Comparison of ENCODE assay signal across 19 cellular contexts in genomic region chr7:158533386-158534133, GRCh38. TPM values are rescaled to one million over a fixed set of nuclear protein-coding genes. Genes with fewer than 3 reads are reported as not detected.
DNase-seq lines count a peak whose midpoint lies in the region; ATAC-seq, FAIRE-seq and TF ChIP-seq lines count a peak whose summit lies in the region.
"Had no signal": no experiment of that assay in that cellular context is flagged by ENCODE, and none has a peak within 500 bp of the region (broad histone marks: within the 10 kb centered on the region; RNA-seq: fewer than 3 reads in every experiment).

No MANE protein-coding gene starts in this region.

- H3K56ac ChIP-seq in IMR-90 (ENCODE audit: extremely low read depth, insufficient read depth, low read length), result no peak overlapping the region
- no peak overlapping the region for H3K56ac ChIP-seq in H1 (replicated peaks; ENCODE audit: insufficient read length, low read depth, low read length)

- dilution Hi-C loops in IMR-90 (cut with HindIII; ENCODE audit: low sequenced_read_pairs, unreplicated experiment), result no loop called here

- no peak overlapping the region for H2BK20ac ChIP-seq in IMR-90 (ENCODE audit: low read depth, low read length)
- no peak overlapping the region for H2BK20ac ChIP-seq in H1 (ENCODE audit: low read length)

- BruUV-seq in IMR-90 (replicated peaks; lab: Mats Ljungman, UMichigan), result no TSS peak

- peak overlapping the region; percentile 11 for H2AFZ ChIP-seq in IMR-90 (replicated peaks; ENCODE audit: low read length, poor library complexity)
- no peak overlapping the region for H2AFZ ChIP-seq in H1 (ENCODE audit: low read length)
- H2AFZ ChIP-seq: GM23338 had no signal

- peaks cover 41 to 100% (median 85%) of the 10 kb centered on the region in 10 experiments for H3K4me1 ChIP-seq in BLaER1 treated with 17β-estradiol and CSF1 and Interleukin-3, amounts not matched to agents 10 nM and 100 nM
- H3K4me1 ChIP-seq in IMR-90 (ENCODE audit: control insufficient read depth, insufficient read depth, low read length) (no peaks in the 10 kb centered on the region), H1 (replicated peaks in 1 of 4; ENCODE audit: control insufficient read depth in 3 of 4, insufficient read depth in 4 of 4, low read length in 3 of 4) (peaks cover 0 to 4% (median 0%) of the 10 kb centered on the region in 4 experiments; a peak in 1 of 7 replicates), kidney (ENCODE audit: control insufficient read depth in 1 of 2, insufficient read depth in 1 of 2, low read depth in 1 of 2, low read length in 2 of 2) (no peaks in the 10 kb centered on the region)

- no peak for DNase-seq in IMR-90
- no peak for DNase-seq in H1 (ENCODE audit: low read depth in 1 of 2, low spot score in 2 of 2)
- peak; percentile 58 for DNase-seq in kidney
- DNase-seq in HuH-7 (ENCODE audit: low spot score), result no peak
- no peak for DNase-seq in activated CD8-positive, alpha-beta memory T cell treated with anti-CD3 and anti-CD28 coated beads, Interleukin-2, amount 50 U/mL, for 4 hours
- DNase-seq: CD4-positive, alpha-beta T cell; CD8-positive, alpha-beta memory T cell; DMS 273 treated with DMSO at 0.1 percent for 48 hours; DMS79; EL; GDM1; HCEC 1CT had no signal

- TF ChIP-seq POLR2A in IMR-90 (IDR thresholded peaks at IDR 0.05; ENCODE audit: low read depth, low read length) (no peak), H1 (IDR thresholded peaks at IDR 0.05; ENCODE audit: control extremely low read depth in 1 of 2, low read depth in 2 of 2, low read length in 2 of 2) (no peak)

- peaks cover 8 to 35% (median 26%) of the 10 kb centered on the region in 11 experiments for H3K9me3 ChIP-seq in BLaER1 treated with 17β-estradiol and CSF1 and Interleukin-3, amounts not matched to agents 10 nM and 100 nM (replicated peaks in 1 of 11)
- H3K9me3 ChIP-seq in IMR-90 (ENCODE audit: control insufficient read depth, insufficient read depth, low read length) (peaks cover 60% of the 10 kb centered on the region), H1 (ENCODE audit: insufficient read depth in 2 of 2, low read depth in 1 of 2, low read length in 1 of 2) (peaks cover 0 to 4% of the 10 kb centered on the region in 2 experiments; a peak in 1 of 4 replicates), kidney (ENCODE audit: control insufficient read depth in 1 of 2, low read length in 2 of 2) (no peaks in the 10 kb centered on the region)

- no peak overlapping the region for H4K5ac ChIP-seq in IMR-90 (ENCODE audit: low read depth, low read length)
- no peak overlapping the region for H4K5ac ChIP-seq in H1 (ENCODE audit: insufficient read length, low read depth, low read length)

- H3K14ac ChIP-seq in IMR-90 (replicated peaks; ENCODE audit: low read depth, low read length) (no peak overlapping the region), H1 (ENCODE audit: insufficient read length) (no peak overlapping the region)

- H2AK5ac ChIP-seq in IMR-90 (ENCODE audit: low read depth, low read length), result no peak overlapping the region
- H2AK5ac ChIP-seq in H1 (ENCODE audit: low read depth, low read length), result 0 out of 2 replicates have a peak overlapping the region, but pooled peaks have one; percentile 53

- TF ChIP-seq RAD21 in IMR-90 (IDR thresholded peaks at IDR 0.05; ENCODE audit: low read length) (no peak), H1 (IDR thresholded peaks at IDR 0.05 in 1 of 2, conservative IDR thresholded peaks at IDR 0.05 in 1 of 2; ENCODE audit: low read depth in 2 of 2, low read length in 2 of 2) (no peak)

- ATAC-seq in IMR-90 (ENCODE audit: low read depth), result no peak
- no peak for ATAC-seq in HG02571 (IDR thresholded peaks at IDR 0.05; ENCODE audit: unreplicated experiment)
- ATAC-seq: GM12878, GM23338 had no signal

- H3K36me3 ChIP-seq in BLaER1 treated with 17β-estradiol and CSF1 and Interleukin-3, amounts not matched to agents 10 nM and 100 nM, result no peaks in the 10 kb centered on the region
- H3K36me3 ChIP-seq in IMR-90 (ENCODE audit: control insufficient read depth, insufficient read depth, low read length) (no peaks in the 10 kb centered on the region), H1 (ENCODE audit: control insufficient read depth in 2 of 4, insufficient read depth in 4 of 4, low read length in 3 of 4) (no peaks in the 10 kb centered on the region), kidney (ENCODE audit: control insufficient read depth in 1 of 2, insufficient read depth in 2 of 2, low read length in 2 of 2) (no peaks in the 10 kb centered on the region)

- H2BK15ac ChIP-seq in IMR-90 (ENCODE audit: low read depth, low read length) (no peak overlapping the region), H1 (ENCODE audit: low read length) (no peak overlapping the region)

- H2AK9ac ChIP-seq in IMR-90 (replicated peaks; ENCODE audit: low read depth, low read length, poor library complexity), result no peak overlapping the region

- peak overlapping the region in 7 of 10 experiments; percentile 2 to 51 (median 34); a peak in 10 of 20 replicates for H3K4me3 ChIP-seq in BLaER1 treated with 17β-estradiol and CSF1 and Interleukin-3, amounts not matched to agents 10 nM and 100 nM
- H3K4me3 ChIP-seq in IMR-90 (ENCODE audit: insufficient read depth, low read depth, low read length) (no peak overlapping the region), H1 (ENCODE audit: extremely low read depth in 1 of 4, insufficient read depth in 2 of 4, low read depth in 3 of 4, low read length in 4 of 4) (no peak overlapping the region), kidney (ENCODE audit: low read length in 2 of 2) (no peak overlapping the region)
- H3K4me3 ChIP-seq: GM12878, GM23338 had no signal

- H4K20me1 ChIP-seq in BLaER1 treated with 17β-estradiol and CSF1 and Interleukin-3, amounts not matched to agents 10 nM and 100 nM, result peaks cover 0 to 13% (median 0%) of the 10 kb centered on the region in 11 experiments; a peak in 2 of 22 replicates
- H4K20me1 ChIP-seq in IMR-90 (ENCODE audit: insufficient read depth, low read length), result no peaks in the 10 kb centered on the region
- peaks cover 0 to 2% of the 10 kb centered on the region in 2 experiments for H4K20me1 ChIP-seq in H1 (replicated peaks in 1 of 2; ENCODE audit: control insufficient read depth in 1 of 2, insufficient read depth in 2 of 2, low read length in 2 of 2)

- H3K23me2 ChIP-seq in H1 (ENCODE audit: low read depth, low read length), result no peaks in the 10 kb centered on the region

- no peak overlapping the region for H2BK120ac ChIP-seq in IMR-90 (ENCODE audit: low read depth, low read length)
- no peak overlapping the region for H2BK120ac ChIP-seq in H1 (replicated peaks; ENCODE audit: low read depth, low read length)

- H3K27me3 ChIP-seq in BLaER1 treated with 17β-estradiol and CSF1 and Interleukin-3, amounts not matched to agents 10 nM and 100 nM, result peaks cover 0 to 33% (median 0%) of the 10 kb centered on the region in 11 experiments; a peak in 6 of 22 replicates
- no peaks in the 10 kb centered on the region for H3K27me3 ChIP-seq in IMR-90 (ENCODE audit: control insufficient read depth, insufficient read depth, low read length)
- no peaks in the 10 kb centered on the region for H3K27me3 ChIP-seq in H1 (replicated peaks in 1 of 4; ENCODE audit: control insufficient read depth in 3 of 4, extremely low read depth in 1 of 4, insufficient read depth in 3 of 4, low read length in 3 of 4)

- WGBS in IMR-90 (ENCODE audit: extremely low coverage in 2 of 2, insufficient read length in 1 of 2), 2 experiments, result 66% methylated on average over 11 of the region's 26 CpGs; no CpG with 5 or more reads in 1 of the 2 experiments
- WGBS in H1 (ENCODE audit: extremely low coverage in 1 of 2, insufficient coverage in 1 of 2, insufficient read length in 1 of 2, insufficient replicate concordance in 2 of 2, low coverage in 1 of 2, low lambda C conversion rate in 2 of 2, missing lambda C conversion rate in 1 of 2), 2 experiments, result 87% methylated on average over 22 of the region's 26 CpGs; no CpG with 5 or more reads in 1 of the 2 experiments

- H3K18ac ChIP-seq in IMR-90 (ENCODE audit: low read depth, low read length), result no peak overlapping the region
- no peak overlapping the region for H3K18ac ChIP-seq in H1 (ENCODE audit: extremely low read depth, low read length)

- H3K79me1 ChIP-seq in IMR-90 (ENCODE audit: low read depth in 1 of 2, low read length in 2 of 2) (no peaks in the 10 kb centered on the region), H1 (ENCODE audit: low read depth, low read length) (no peaks in the 10 kb centered on the region)

- FAIRE-seq in H1 (lab: Jason Lieb, UNC), result no peak
- no peak for FAIRE-seq in kidney (lab: Jason Lieb, UNC)
- FAIRE-seq: D721Med, GM12878, GM19239, H54 had no signal

- in situ Hi-C loops in IMR-90 (cut with MboI; ENCODE audit: low sequenced_read_pairs), result no loop called here

- TF ChIP-seq EP300 in H1 (IDR thresholded peaks at IDR 0.05; ENCODE audit: borderline replicate concordance in 1 of 2, low read depth in 2 of 2, low read length in 2 of 2), result no peak

- H2BK5ac ChIP-seq in IMR-90 (ENCODE audit: low read depth, low read length, poor library complexity, severe bottlenecking) (no peak overlapping the region), H1 (ENCODE audit: low read depth, low read length) (no peak overlapping the region)

- H3K79me2 ChIP-seq in H1 (ENCODE audit: control insufficient read depth in 1 of 2, insufficient read depth in 2 of 2, low read length in 2 of 2), result no peaks in the 10 kb centered on the region

- peak overlapping the region in 5 of 11 experiments; percentile 42 to 64 (median 51); a peak in 5 of 22 replicates for H3K27ac ChIP-seq in BLaER1 treated with 17β-estradiol and CSF1 and Interleukin-3, amounts not matched to agents 10 nM and 100 nM
- no peak overlapping the region for H3K27ac ChIP-seq in IMR-90 (ENCODE audit: insufficient read depth, low read length)
- H3K27ac ChIP-seq in H1 (ENCODE audit: low read depth, low read length), result no peak overlapping the region
- H3K27ac ChIP-seq in kidney (ENCODE audit: low read depth in 2 of 2, low read length in 2 of 2), result no peak overlapping the region

- TF ChIP-seq CTCF in IMR-90 (conservative IDR thresholded peaks at IDR 0.05; ENCODE audit: low read depth, low read length), result no peak
- no peak for TF ChIP-seq CTCF in H1 (IDR thresholded peaks at IDR 0.05; ENCODE audit: control extremely low read depth in 1 of 3, insufficient read depth in 1 of 3, low read depth in 1 of 3, low read length in 3 of 3)
- no peak for TF ChIP-seq CTCF in kidney (IDR thresholded peaks at IDR 0.05; ENCODE audit: borderline replicate concordance, extremely low read depth, insufficient read depth)

- peak overlapping the region; percentile 80 to 98 (median 87) for H3K4me2 ChIP-seq in BLaER1 treated with 17β-estradiol and CSF1 and Interleukin-3, amounts not matched to agents 10 nM and 100 nM
- no peak overlapping the region for H3K4me2 ChIP-seq in IMR-90 (ENCODE audit: low read depth, low read length)
- H3K4me2 ChIP-seq in H1 (ENCODE audit: insufficient read depth in 1 of 2, low read depth in 2 of 2, low read length in 2 of 2), result no peak overlapping the region
- H3K4me2 ChIP-seq: GM23338 had no signal

- intact Hi-C loops in IMR-90 (cut with micrococcal nuclease) (no loop called here), kidney (cut with DNase I) (no loop called here)

- H2BK12ac ChIP-seq in H1 (ENCODE audit: low read depth, low read length), result no peak overlapping the region

- H3K9me1 ChIP-seq in IMR-90 (ENCODE audit: insufficient read depth, low read length), result no peaks in the 10 kb centered on the region

- H3K23ac ChIP-seq in IMR-90 (ENCODE audit: low read depth, low read length) (no peak overlapping the region), H1 (ENCODE audit: insufficient read length) (no peak overlapping the region)

- CTCF ChIA-PET in IMR-90 (lab: Yijun Ruan, JAX), result interaction anchor here (0.6 kb wide), 1 partner anchor 11 kb away, joined by 3 read pairs; no protein-coding TSS in a partner anchor
- CTCF ChIA-PET in H1 (lab: Charles Lee; ENCODE audit: partially characterized antibody), result no interaction called here

- peak overlapping the region in 4 of 11 experiments; percentile 17 to 52 (median 40); a peak in 7 of 22 replicates for H3K9ac ChIP-seq in BLaER1 treated with 17β-estradiol and CSF1 and Interleukin-3, amounts not matched to agents 10 nM and 100 nM
- H3K9ac ChIP-seq in IMR-90 (ENCODE audit: low read depth, low read length) (no peak overlapping the region), H1 (replicated peaks in 1 of 4; ENCODE audit: extremely low read depth in 1 of 4, low read depth in 3 of 4, low read length in 3 of 4) (no peak overlapping the region), kidney (ENCODE audit: low read length in 2 of 2) (no peak overlapping the region)

- no peak overlapping the region for H4K8ac ChIP-seq in IMR-90 (ENCODE audit: low read depth in 2 of 2, low read length in 2 of 2)
- H4K8ac ChIP-seq in H1 (ENCODE audit: extremely low read depth, insufficient read depth, low read length), result no peak overlapping the region

- H4K91ac ChIP-seq in IMR-90 (ENCODE audit: insufficient read depth, low read depth, low read length), result no peak overlapping the region
- H4K91ac ChIP-seq in H1 (replicated peaks; ENCODE audit: insufficient read length, low read length), result peak overlapping the region; percentile 28

- H3K4ac ChIP-seq in IMR-90 (ENCODE audit: low read depth, low read length) (no peak overlapping the region), H1 (replicated peaks; ENCODE audit: insufficient read length, low read depth, low read length) (no peak overlapping the region)

- POLR2A ChIA-PET in IMR-90 (lab: Charles Lee; ENCODE audit: unreplicated experiment) (no interaction called here), H1 (lab: Charles Lee; ENCODE audit: partially characterized antibody) (no interaction called here)

RNA-seq across cellular contexts. Expression of gene PTPRN2, which starts 54.1 kb away (rescaled TPM):
- total RNA-seq in IMR-90 (2012; rRNA removed) (under 0.01 TPM in 1 of 2 replicates, not detected in the other), kidney (4.8 TPM)
- polyA plus RNA-seq in IMR-90 (2012; rRNA removed) (0.03 and 0.06 TPM in 2 replicates), H1 (2011; rRNA removed) (2.6 and 4.9 TPM in 2 replicates), kidney (ENCODE audit: insufficient read depth, low read depth, low replicate concordance) (6.2 TPM)
- 0.05 and 0.09 TPM in 2 replicates for polyA plus RNA-seq in IMR-90 (2012; cell fraction: cytosol; rRNA removed)
- polyA plus RNA-seq in IMR-90 (2012; cell fraction: nucleus; rRNA removed; ENCODE audit: low replicate concordance), result 0.05 and 0.07 TPM in 2 replicates
- 3.6 and 4.5 TPM in 2 replicates for total RNA-seq in H1 (2021; fragmentation: NEBNext Ultra II Directional; extraction: Animal tissue kit (Norgen Biotek cat#: 25700))
- 3.7 TPM for polyA plus RNA-seq in H1 (2011; cell fraction: cytosol; rRNA removed)
- 5.5 TPM for polyA plus RNA-seq in H1 (2011; cell fraction: nucleus; rRNA removed)
- polyA plus RNA-seq in H1 (2012, experiment 1 of 2), result 1.3 to 2.3 TPM (median 1.8 TPM) in 4 replicates
- 1.4 TPM for polyA plus RNA-seq in H1 (2012, experiment 2 of 2)
- polyA plus RNA-seq in H1 (2013, experiment 1 of 2), result 1.4 TPM
- polyA plus RNA-seq in H1 (2013, experiment 2 of 2), result 1.5 TPM
- polyA minus RNA-seq in H1 (2011; rRNA and poly(A)+ RNA removed), result 3.4 and 3.5 TPM in 2 replicates
- polyA minus RNA-seq in H1 (2011; cell fraction: cytosol; rRNA and poly(A)+ RNA removed), result 4.8 TPM
- 7.4 TPM for polyA minus RNA-seq in H1 (2011; cell fraction: nucleus; rRNA and poly(A)+ RNA removed)
- total RNA-seq: GM12878 had no signal

Comparison
In these comparisons a context has a peak if more than half of its experiments do, and no peak if none do; other contexts are left out.
1. H3K4me2 ChIP-seq: peak in BLaER1 treated with 17β-estradiol and CSF1 and Interleukin-3, amounts not matched to agents 10 nM and 100 nM (11 of 11); none in IMR-90 (single experiment) and H1 (0 of 2).
2. H3K4me3 ChIP-seq: peak in BLaER1 treated with 17β-estradiol and CSF1 and Interleukin-3, amounts not matched to agents 10 nM and 100 nM (7 of 10); none in IMR-90 (single experiment), H1 (0 of 4) and kidney (0 of 2).